7 cellular contexts compared by ENCODE assay signal in the genomic region with DNA sequence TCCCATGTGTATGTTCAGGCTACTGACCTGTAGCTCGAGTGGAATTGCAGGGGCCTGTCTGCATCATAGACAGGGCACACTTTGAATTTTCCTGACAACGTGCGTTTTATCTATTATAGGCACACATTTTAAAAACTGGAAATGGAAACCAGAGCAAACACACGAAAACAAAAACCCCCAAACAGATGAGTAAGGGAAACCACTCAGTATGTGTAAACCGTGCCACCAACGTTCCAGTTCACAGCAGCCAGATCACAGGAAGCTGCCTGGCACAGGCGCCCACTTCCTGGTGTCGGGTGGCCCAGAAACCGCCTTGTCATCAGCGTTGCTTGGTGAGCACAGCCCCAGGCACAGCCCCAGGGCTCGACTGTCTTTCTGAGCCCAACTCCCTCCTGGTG. TPM values are rescaled to one million over a fixed set of nuclear protein-coding genes. Genes with fewer than 3 reads are reported as not detected.
DNase-seq lines count a peak whose midpoint lies in the region; ATAC-seq lines count a peak whose summit lies in the region.

No MANE protein-coding gene starts in this region.

- peak; percentile 94 for ATAC-seq in GM18870 (IDR thresholded peaks at IDR 0.05; ENCODE audit: unreplicated experiment)
- peak; percentile 86 for ATAC-seq in HG02884 (IDR thresholded peaks at IDR 0.05; ENCODE audit: unreplicated experiment)

- no peak overlapping the region for H3K9ac ChIP-seq in skeletal muscle tissue (ENCODE audit: low read depth in 1 of 3, low read length in 3 of 3)

- 51 to 59% methylated on average over 11 of the region's 11 CpGs for WGBS in esophagus, 2 donors

- no peaks in the 10 kb centered on the region for H3K36me3 ChIP-seq in esophagus (ENCODE audit: control insufficient read depth in 2 of 2, insufficient read depth in 2 of 2, low read length in 1 of 2)
- H3K36me3 ChIP-seq in skeletal muscle tissue (ENCODE audit: control insufficient read depth in 3 of 3, insufficient read depth in 3 of 3, low read length in 3 of 3): no peaks in the 10 kb centered on the region

- DNase-seq in NCI-H69 (lab: John Stamatoyannopoulos, UW): peak; percentile 68
- peak; percentile 74 to 89 for DNase-seq in activated CD8-positive, alpha-beta memory T cell treated with anti-CD3 and anti-CD28 coated beads for 4 hours (ENCODE audit: low read depth in 2 of 2)
- DNase-seq in middle frontal gyrus (ENCODE audit: extremely low spot score, low spot score): no peak

- H3K9me3 ChIP-seq in esophagus (ENCODE audit: control insufficient read depth in 2 of 2, insufficient read depth in 1 of 2, low read depth in 1 of 2, low read length in 1 of 2) (no peaks in the 10 kb centered on the region), skeletal muscle tissue (ENCODE audit: control insufficient read depth in 3 of 3, low read length in 3 of 3) (no peaks in the 10 kb centered on the region)

- peak overlapping the region; percentile 37 to 63 for H3K27ac ChIP-seq in esophagus (ENCODE audit: low read depth in 2 of 2, low read length in 1 of 2)
- peak overlapping the region; percentile 57 for H3K27ac ChIP-seq in skeletal muscle tissue (ENCODE audit: low read depth, low read length)

- peaks cover 0 to 18% of the 10 kb centered on the region in 2 donors for H3K4me1 ChIP-seq in esophagus (ENCODE audit: control insufficient read depth in 2 of 2, insufficient read depth in 2 of 2, low read length in 1 of 2)
- peaks cover 3 to 13% (median 6%) of the 10 kb centered on the region in 3 donors for H3K4me1 ChIP-seq in skeletal muscle tissue (ENCODE audit: control insufficient read depth in 3 of 3, insufficient read depth in 3 of 3, low read length in 3 of 3)

- H3K27me3 ChIP-seq in esophagus (ENCODE audit: control insufficient read depth in 1 of 2, insufficient read depth in 2 of 2, low read length in 2 of 2) (no peaks in the 10 kb centered on the region), skeletal muscle tissue (ENCODE audit: control insufficient read depth in 3 of 3, insufficient read depth in 3 of 3, low read length in 3 of 3) (peaks cover 17 to 21% (median 19%) of the 10 kb centered on the region in 3 donors)

- H3K4me3 ChIP-seq in esophagus (ENCODE audit: low read depth in 1 of 2, low read length in 2 of 2): no peak overlapping the region
- H3K4me3 ChIP-seq in skeletal muscle tissue (ENCODE audit: low read length in 3 of 3): no peak overlapping the region

RNA-seq across cellular contexts. Expression of a gene that starts 34.5 kb away (rescaled TPM):
- polyA plus RNA-seq in esophagus: 100 to 1,000 TPM in 1 of 2 donors, 10 to 100 TPM in 1; 96.0 to 118 TPM
- total RNA-seq in skeletal muscle tissue: 68.9 TPM
